In genomic region chr2:95390272-95390880, GRCh38 we compare ENCODE assay signal across 19 cellular contexts. TPM values are rescaled to one million over a fixed set of nuclear protein-coding genes. Genes with fewer than 3 reads are reported as not detected.
DNase-seq lines count a peak whose midpoint lies in the region; ATAC-seq, FAIRE-seq and TF ChIP-seq lines count a peak whose summit lies in the region.
"Had no signal": no experiment of that assay in that cellular context is flagged by ENCODE, and none has a peak within 500 bp of the region (broad histone marks: within the 10 kb centered on the region; RNA-seq: fewer than 3 reads in every experiment).

No MANE protein-coding gene starts in this region.

- no peaks in the 10 kb centered on the region for H3K4me1 ChIP-seq in mammary epithelial cell (ENCODE audit: insufficient read depth, low read length)
- H3K4me1 ChIP-seq in muscle layer of duodenum (ENCODE audit: control insufficient read depth in 1 of 2, insufficient read depth in 2 of 2, low read length in 2 of 2), result no peaks in the 10 kb centered on the region

- no peaks in the 10 kb centered on the region for H3K27me3 ChIP-seq in mammary epithelial cell (ENCODE audit: insufficient read depth, low read length)
- H3K27me3 ChIP-seq in muscle layer of duodenum (ENCODE audit: low read depth, low read length), result peaks cover 5% of the 10 kb centered on the region
- H3K27me3 ChIP-seq: MG63 had no signal

- no peaks in the 10 kb centered on the region for H3K27me3 Mint-ChIP-seq in MCF 10A (ENCODE audit: insufficient read depth, unreplicated experiment)

- no peaks in the 10 kb centered on the region for H3K79me2 ChIP-seq in mammary epithelial cell (ENCODE audit: insufficient read depth, low read length)

- FAIRE-seq in GM19239 (lab: Jason Lieb, UNC), result no peak
- FAIRE-seq: D721Med, G401.6, GM18507 had no signal

- H3K4me3 ChIP-seq in mammary epithelial cell (replicated peaks in 1 of 3; ENCODE audit: insufficient read depth in 1 of 3, low read depth in 2 of 3, low read length in 3 of 3) (no peak overlapping the region), muscle layer of duodenum (ENCODE audit: low read depth in 1 of 2, low read length in 2 of 2) (no peak overlapping the region)
- H3K4me3 ChIP-seq: MG63 had no signal

- no peak overlapping the region for H3K4me2 ChIP-seq in mammary epithelial cell (ENCODE audit: insufficient read depth, low read depth, low read length)

- DNase-seq in MCF 10A (ENCODE audit: unreplicated experiment) (no peak), mammary epithelial cell (no peak), left colon (no peak), NCI-H1092 (lab: John Stamatoyannopoulos, UW) (no peak), GM19239 (ENCODE audit: insufficient read length, low spot score) (no peak)
- DNase-seq: CD4-positive, alpha-beta memory T cell; DND-41; MG63; NCI-H1105; NCI-H1694; NCI-H524; Right ventricle myocardium superior had no signal

- WGBS in mammary epithelial cell (ENCODE audit: low coverage, missing lambda C conversion rate), result no CpG with 5 or more reads among the region's 4 CpGs

- no peaks in the 10 kb centered on the region for H3K9me3 ChIP-seq in mammary epithelial cell (replicated peaks; ENCODE audit: insufficient read depth, low read length)
- no peaks in the 10 kb centered on the region for H3K9me3 ChIP-seq in muscle layer of duodenum (ENCODE audit: control insufficient read depth in 1 of 2, low read length in 2 of 2)
- H3K9me3 ChIP-seq: MG63 had no signal

- in situ Hi-C loops in mammary epithelial cell (cut with MboI; ENCODE audit: low sequenced_read_pairs in 2 of 2), result no loop called here

- no peaks in the 10 kb centered on the region for H3K36me3 ChIP-seq in mammary epithelial cell (ENCODE audit: insufficient read depth, low read length)
- no peaks in the 10 kb centered on the region for H3K36me3 ChIP-seq in muscle layer of duodenum (ENCODE audit: control insufficient read depth in 1 of 2, insufficient read depth in 2 of 2, low read length in 2 of 2)
- H3K36me3 ChIP-seq: MG63 had no signal

- peak overlapping the region; percentile 49 for H3K27ac Mint-ChIP-seq in MCF 10A (ENCODE audit: low read depth, unreplicated experiment)
- H3K27ac Mint-ChIP-seq: CD4-positive, alpha-beta memory T cell had no signal

- no peak overlapping the region for H2AFZ ChIP-seq in mammary epithelial cell (ENCODE audit: low read depth, low read length)

- POLR2A ChIA-PET in MCF 10A (lab: Yijun Ruan, JAX), result no interaction called here

- no peak overlapping the region for H3K4me3 Mint-ChIP-seq in MCF 10A (ENCODE audit: unreplicated experiment)
- H3K4me3 Mint-ChIP-seq: CD4-positive, alpha-beta memory T cell had no signal

- BruUV-seq in MCF 10A (replicated peaks; lab: Mats Ljungman, UMichigan), result no TSS peak
- BruUV-seq in mammary epithelial cell (replicated peaks; lab: Mats Ljungman, UMichigan), result no TSS peak

- CTCF ChIA-PET in MCF 10A (lab: Yijun Ruan, JAX) (interaction anchor here (0.7 to 1.5 kb wide), 4 partner anchors 11 to 337 kb away, joined by 3 to 4 read pairs (median 3); no protein-coding TSS in a partner anchor), mammary epithelial cell (lab: Charles Lee; ENCODE audit: low non-redundant PET) (no interaction called here)

- dilution Hi-C loops in mammary epithelial cell (cut with HindIII; ENCODE audit: low sequenced_read_pairs), result no loop called here

- H4K20me1 ChIP-seq in mammary epithelial cell (ENCODE audit: insufficient read depth, low read length), result no peaks in the 10 kb centered on the region

- H3K9ac ChIP-seq in mammary epithelial cell (ENCODE audit: insufficient read depth, low read length), result no peak overlapping the region

- H3K27ac ChIP-seq in mammary epithelial cell (ENCODE audit: insufficient read depth, low read depth, low read length) (no peak overlapping the region), muscle layer of duodenum (ENCODE audit: low read length) (peak overlapping the region; percentile 58)

- H3K4me1 Mint-ChIP-seq in MCF 10A (ENCODE audit: insufficient read depth, unreplicated experiment), result no peaks in the 10 kb centered on the region

- no peak for TF ChIP-seq CTCF in MCF 10A (IDR thresholded peaks at IDR 0.05; ENCODE audit: unreplicated experiment)
- TF ChIP-seq CTCF in mammary epithelial cell (conservative IDR thresholded peaks at IDR 0.05 in 1 of 2, IDR thresholded peaks at IDR 0.05 in 1 of 2; ENCODE audit: extremely low read depth in 1 of 2, insufficient read depth in 1 of 2, low read depth in 1 of 2, low read length in 2 of 2), result no peak

- H3K9me3 Mint-ChIP-seq in MCF 10A (ENCODE audit: unreplicated experiment), result no peaks in the 10 kb centered on the region
- H3K9me3 Mint-ChIP-seq: CD4-positive, alpha-beta memory T cell had no signal

- intact Hi-C loops in MCF 10A (cut with micrococcal nuclease) (no loop called here), mammary epithelial cell (cut with micrococcal nuclease) (no loop called here), left colon (cut with DNase I, micrococcal nuclease) (no loop called here)

- H3K36me3 Mint-ChIP-seq in MCF 10A (ENCODE audit: insufficient read depth, unreplicated experiment), result peaks cover 6% of the 10 kb centered on the region
- H3K36me3 Mint-ChIP-seq: CD4-positive, alpha-beta memory T cell had no signal

- ATAC-seq in left colon (peak; percentile 62), GM21825 (IDR thresholded peaks at IDR 0.05; ENCODE audit: unreplicated experiment) (no peak), HG03432 (IDR thresholded peaks at IDR 0.05; ENCODE audit: unreplicated experiment) (no peak)
- ATAC-seq: Panc1 had no signal

RNA-seq across cellular contexts. Expression of gene FAHD2A, which starts 12.1 kb away (rescaled TPM):
- total RNA-seq in MCF 10A (2022) (23.9 and 24.1 TPM in 2 replicates), mammary epithelial cell (10 to 100 TPM; 23.8 to 26.8 TPM), left colon (10 to 100 TPM; 31.3 to 43.1 TPM)
- polyA plus RNA-seq in mammary epithelial cell, result 30.1 TPM
- 62.2 TPM for polyA minus RNA-seq in mammary epithelial cell
